ENCODE assay signal across 29 cellular contexts in genomic region chr20:2338702-2339101, GRCh38. TPM values are rescaled to one million over a fixed set of nuclear protein-coding genes. Genes with fewer than 3 reads are reported as not detected.
"Had no signal": no experiment of that assay in that cellular context is flagged by ENCODE, and none has a peak within 500 bp of the region (broad histone marks: within the 10 kb centered on the region; RNA-seq: fewer than 3 reads in every experiment).

No MANE protein-coding gene starts in this region.

- H3K9me3 Mint-ChIP-seq: activated CD4-positive, alpha-beta memory T cell treated with anti-CD3 and anti-CD28 coated beads, Interleukin-2, amount 10 ng/mL, durations not matched to agents 7 days and 5 days; activated CD4-positive, alpha-beta T cell treated with anti-CD3 and anti-CD28 coated beads, Interleukin-2, amount 10 ng/mL, durations not matched to agents 7 days and 5 days; activated naive CD4-positive, alpha-beta T cell treated with anti-CD3 and anti-CD28 coated beads, Interleukin-2, amount 50 U/mL, for 72 hours; activated T-cell treated with anti-CD3 and anti-CD28 coated beads, Interleukin-2, amount 50 U/mL, for 72 hours; natural killer cell; WTC11 had no signal

- H3K36me3 Mint-ChIP-seq: activated naive CD4-positive, alpha-beta T cell treated with anti-CD3 and anti-CD28 coated beads, Interleukin-2, amount 50 U/mL, for 72 hours; natural killer cell; WTC11 had no signal

- H3K9me3 ChIP-seq: breast epithelium, esophagus muscularis mucosa, heart right ventricle, lower lobe of right lung, right lobe of liver, tibial nerve had no signal

- ATAC-seq: activated naive CD4-positive, alpha-beta T cell treated with anti-CD3 and anti-CD28 coated beads, Interleukin-2, amount 50 U/mL, for 72 hours; activated T-cell treated with anti-CD3 and anti-CD28 coated beads, Interleukin-2, amount 50 U/mL, for 72 hours; foreskin keratinocyte; heart right ventricle; left lobe of liver; lower lobe of right lung; natural killer cell; WTC11 had no signal

- H3K4me3 Mint-ChIP-seq: activated CD4-positive, alpha-beta memory T cell treated with anti-CD3 and anti-CD28 coated beads, Interleukin-2, amount 10 ng/mL, durations not matched to agents 7 days and 5 days; activated CD4-positive, alpha-beta T cell treated with anti-CD3 and anti-CD28 coated beads, Interleukin-2, amount 10 ng/mL, durations not matched to agents 7 days and 5 days; activated T-cell treated with anti-CD3 and anti-CD28 coated beads, Interleukin-2, amount 50 U/mL, for 72 hours; natural killer cell; WTC11 had no signal

- H3K4me1 Mint-ChIP-seq: activated CD4-positive, alpha-beta memory T cell treated with anti-CD3 and anti-CD28 coated beads, Interleukin-2, amount 10 ng/mL, durations not matched to agents 7 days and 5 days; activated CD4-positive, alpha-beta T cell treated with anti-CD3 and anti-CD28 coated beads, Interleukin-2, amount 10 ng/mL, durations not matched to agents 7 days and 5 days; natural killer cell; WTC11 had no signal

- DNase-seq: activated CD4-positive, alpha-beta memory T cell treated with anti-CD3 and anti-CD28 coated beads, Interleukin-2, amount 10 ng/mL, durations not matched to agents 7 days and 5 days; activated CD4-positive, alpha-beta T cell treated with anti-CD3 and anti-CD28 coated beads for 1 hour; activated CD4-positive, alpha-beta T cell treated with anti-CD3 and anti-CD28 coated beads, Interleukin-2, amount 10 ng/mL, durations not matched to agents 7 days and 5 days; activated naive CD4-positive, alpha-beta T cell; activated T-cell treated with anti-CD3 and anti-CD28 coated beads, Interleukin-2, amount 50 U/mL, for 72 hours; central memory CD4-positive, alpha-beta T cell; dermis blood vessel endothelial cell; effector CD4-positive, alpha-beta T cell; foreskin keratinocyte; heart right ventricle; lower lobe of right lung; mesenchymal stem cell; natural killer cell; right lobe of liver; stimulated activated CD4-positive, alpha-beta T cell treated with anti-CD3 and anti-CD28 coated beads, Interleukin-2, amount 100 ng/mL, for 48 hours; stimulated activated naive CD4-positive, alpha-beta T cell treated with Interleukin-2 at 50 U/mL for 16 hours; T-helper 9 cell had no signal

- H3K4me1 ChIP-seq: breast epithelium, esophagus muscularis mucosa, foreskin keratinocyte, lower lobe of right lung, tibial nerve had no signal

- H3K27ac ChIP-seq: breast epithelium, esophagus muscularis mucosa, foreskin keratinocyte, heart right ventricle, lower lobe of right lung, right lobe of liver, tibial nerve had no signal

- H3K36me3 ChIP-seq: breast epithelium, esophagus muscularis mucosa, heart right ventricle, lower lobe of right lung, right lobe of liver, tibial nerve had no signal

- H3K27me3 ChIP-seq: breast epithelium, right lobe of liver, tibial nerve had no signal

- H3K4me3 ChIP-seq: breast epithelium, esophagus muscularis mucosa, heart right ventricle, lower lobe of right lung, right lobe of liver, tibial nerve had no signal

- H3K27me3 Mint-ChIP-seq: activated CD4-positive, alpha-beta T cell treated with anti-CD3 and anti-CD28 coated beads, Interleukin-2, amount 10 ng/mL, durations not matched to agents 7 days and 5 days had no signal

- H3K27ac Mint-ChIP-seq: activated CD4-positive, alpha-beta memory T cell treated with anti-CD3 and anti-CD28 coated beads, Interleukin-2, amount 10 ng/mL, durations not matched to agents 7 days and 5 days; activated CD4-positive, alpha-beta T cell treated with anti-CD3 and anti-CD28 coated beads, Interleukin-2, amount 10 ng/mL, durations not matched to agents 7 days and 5 days; activated naive CD4-positive, alpha-beta T cell treated with anti-CD3 and anti-CD28 coated beads, Interleukin-2, amount 50 U/mL, for 72 hours; activated T-cell treated with anti-CD3 and anti-CD28 coated beads, Interleukin-2, amount 50 U/mL, for 72 hours; natural killer cell; WTC11 had no signal

RNA-seq across cellular contexts. Expression of gene TGM6, which starts 42.0 kb away (rescaled TPM):
- total RNA-seq: activated CD4-positive, alpha-beta memory T cell treated with anti-CD3 and anti-CD28 coated beads, Interleukin-2, amount 10 ng/mL, durations not matched to agents 7 days and 5 days; activated CD4-positive, alpha-beta T cell treated with anti-CD3 and anti-CD28 coated beads, Interleukin-2, amount 10 ng/mL, durations not matched to agents 7 days and 5 days; activated naive CD4-positive, alpha-beta T cell treated with anti-CD3 and anti-CD28 coated beads, Interleukin-2, amount 50 U/mL, for 72 hours; activated T-cell treated with anti-CD3 and anti-CD28 coated beads, Interleukin-2, amount 50 U/mL, for 72 hours; breast epithelium; dermis blood vessel endothelial cell; esophagus muscularis mucosa; foreskin keratinocyte; heart right ventricle; kidney epithelial cell; left lobe of liver; lower lobe of right lung; natural killer cell; osteocyte; posterior vena cava; right lobe of liver; skeletal muscle tissue; temporal lobe; tibial nerve; urinary bladder; WTC11 had no signal
- polyA plus RNA-seq: foreskin keratinocyte, heart right ventricle, urinary bladder had no signal

RNA-seq across cellular contexts. Expression of gene TGM3, which starts 42.9 kb away (rescaled TPM):
- total RNA-seq: activated CD4-positive, alpha-beta memory T cell treated with anti-CD3 and anti-CD28 coated beads, Interleukin-2, amount 10 ng/mL, durations not matched to agents 7 days and 5 days; activated CD4-positive, alpha-beta T cell treated with anti-CD3 and anti-CD28 coated beads, Interleukin-2, amount 10 ng/mL, durations not matched to agents 7 days and 5 days; activated T-cell treated with anti-CD3 and anti-CD28 coated beads, Interleukin-2, amount 50 U/mL, for 72 hours; breast epithelium; dermis blood vessel endothelial cell; foreskin keratinocyte; heart right ventricle; kidney epithelial cell; natural killer cell; osteocyte; posterior vena cava; tibial nerve; urinary bladder had no signal
- polyA plus RNA-seq: foreskin keratinocyte, urinary bladder had no signal
